12 cellular contexts compared by ENCODE assay signal in genomic region chr18:21053127-21053526, GRCh38. TPM values are rescaled to one million over a fixed set of nuclear protein-coding genes. Genes with fewer than 3 reads are reported as not detected.
A peak's percentile ranks its signal among the peaks of the same experiment; 100 is the strongest.
DNase-seq lines count a peak whose midpoint lies in the region; ATAC-seq, FAIRE-seq and TF ChIP-seq lines count a peak whose summit lies in the region.
"Had no signal": no experiment of that assay in that cellular context is flagged by ENCODE, and none has a peak within 500 bp of the region (broad histone marks: within the 10 kb centered on the region; RNA-seq: fewer than 3 reads in every experiment).

No MANE protein-coding gene starts in this region.

- H3K4me2 ChIP-seq in keratinocyte (ENCODE audit: control insufficient read depth, extremely low read depth, insufficient read depth, low read depth, low read length), result no peak overlapping the region

- no peak overlapping the region for H2AFZ ChIP-seq in keratinocyte (ENCODE audit: control insufficient read depth, low read length)

- peaks cover 18% of the 10 kb centered on the region for H3K4me1 ChIP-seq in keratinocyte (ENCODE audit: control insufficient read depth, extremely low read depth, insufficient read depth, low read length)
- H3K4me1 ChIP-seq in subcutaneous abdominal adipose tissue (ENCODE audit: control insufficient read depth in 5 of 5, insufficient read depth in 5 of 5, low read length in 5 of 5), result peaks cover 0 to 43% (median 34%) of the 10 kb centered on the region in 5 donors

- no peaks in the 10 kb centered on the region for H3K36me3 ChIP-seq in keratinocyte (ENCODE audit: control insufficient read depth in 2 of 2, extremely low read depth in 1 of 2, insufficient read depth in 2 of 2, low read length in 2 of 2)
- no peaks in the 10 kb centered on the region for H3K36me3 ChIP-seq in subcutaneous abdominal adipose tissue (ENCODE audit: control insufficient read depth in 5 of 5, insufficient read depth in 5 of 5, low read length in 5 of 5)
- H3K36me3 ChIP-seq: cardiac muscle cell had no signal

- no peak for TF ChIP-seq CTCF in cardiac fibroblast (IDR thresholded peaks at IDR 0.05; ENCODE audit: low read depth, low read length)
- no peak for TF ChIP-seq CTCF in keratinocyte (optimal IDR thresholded peaks at IDR 0.05 in 1 of 3, IDR thresholded peaks at IDR 0.05 in 1 of 3, conservative IDR thresholded peaks at IDR 0.05 in 1 of 3; ENCODE audit: extremely low read depth in 1 of 3, insufficient read depth in 2 of 3, low read length in 3 of 3)

- peak; percentile 23 for DNase-seq in HPDE6-E6E7 (ENCODE audit: extremely low spot score)
- DNase-seq in cardiac fibroblast (ENCODE audit: low read depth in 2 of 2), result peak; percentile 78 to 95
- DNase-seq in keratinocyte (ENCODE audit: low read depth, low spot score), result peak; percentile 30
- DNase-seq in HT-29 (ENCODE audit: low spot score), result no peak
- DNase-seq in GM19238 (ENCODE audit: insufficient read length, low spot score), result no peak
- DNase-seq in T-helper 1 cell, result no peak
- DNase-seq: activated CD4-positive, alpha-beta T cell treated with anti-CD3 and anti-CD28 coated beads, Interleukin-2, amount 10 ng/mL, durations not matched to agents 24 days and 14 days; NCI-H1417 treated with DMSO at 0.1 percent for 48 hours had no signal

- dilution Hi-C loops in keratinocyte (cut with MboI; ENCODE audit: extremely low pct_ligation_motif_present, low sequenced_read_pairs), result no loop called here

- H3K9ac ChIP-seq in keratinocyte (ENCODE audit: control insufficient read depth, extremely low read depth, insufficient read depth, low read length) (no peak overlapping the region), subcutaneous abdominal adipose tissue (ENCODE audit: low read length in 5 of 5) (no peak overlapping the region)

- ATAC-seq in HG02840 (IDR thresholded peaks at IDR 0.05; ENCODE audit: low FRiP score, unreplicated experiment), result no peak

- no peaks in the 10 kb centered on the region for H3K9me1 ChIP-seq in keratinocyte (ENCODE audit: control insufficient read depth, extremely low read depth, insufficient read depth, low read length)

- H3K27ac ChIP-seq in keratinocyte (ENCODE audit: control insufficient read depth, insufficient read depth, low read length) (peak overlapping the region; percentile 45), subcutaneous abdominal adipose tissue (ENCODE audit: low read depth, low read length) (peak overlapping the region; percentile 43)
- H3K27ac ChIP-seq: cardiac muscle cell had no signal

- no peak for FAIRE-seq in keratinocyte (lab: Jason Lieb, UNC)
- FAIRE-seq: islet of Langerhans had no signal

- peaks cover 2% of the 10 kb centered on the region for H4K20me1 ChIP-seq in keratinocyte (ENCODE audit: control insufficient read depth, extremely low read depth, insufficient read depth, low read length)

- H3K27me3 ChIP-seq in keratinocyte (ENCODE audit: control insufficient read depth, extremely low read depth, insufficient read depth, low read length), result no peaks in the 10 kb centered on the region
- H3K27me3 ChIP-seq in subcutaneous abdominal adipose tissue (ENCODE audit: control insufficient read depth in 5 of 5, insufficient read depth in 4 of 5, low read length in 5 of 5), result no peaks in the 10 kb centered on the region
- H3K27me3 ChIP-seq: cardiac muscle cell had no signal

- H3K4me3 ChIP-seq in cardiac fibroblast (replicated peaks in 1 of 2; ENCODE audit: low read depth in 2 of 2, low read length in 2 of 2) (no peak overlapping the region), keratinocyte (ENCODE audit: control insufficient read depth in 2 of 3, extremely low read depth in 1 of 3, insufficient read depth in 2 of 3, low read depth in 1 of 3, low read length in 3 of 3) (no peak overlapping the region), subcutaneous abdominal adipose tissue (ENCODE audit: low read depth in 1 of 5, low read length in 5 of 5) (no peak overlapping the region)
- H3K4me3 ChIP-seq: cardiac muscle cell had no signal

- H3K9me3 ChIP-seq in keratinocyte (ENCODE audit: control insufficient read depth, low read depth, low read length) (no peaks in the 10 kb centered on the region), subcutaneous abdominal adipose tissue (ENCODE audit: control insufficient read depth in 5 of 5, low read length in 5 of 5) (no peaks in the 10 kb centered on the region)

- peaks cover 49% of the 10 kb centered on the region for H3K79me2 ChIP-seq in keratinocyte (ENCODE audit: control insufficient read depth, insufficient read depth, low read length)

RNA-seq across cellular contexts. Expression of gene ROCK1, which starts 58.5 kb away (rescaled TPM):
- polyA plus RNA-seq in keratinocyte, result 14.8 to 25.9 TPM (median 16.1 TPM) in 3 replicates
- polyA plus RNA-seq in keratinocyte (2011; ENCODE audit: low read depth), result 81.5 TPM
- 8.0 and 16.4 TPM in 2 replicates for polyA plus RNA-seq in keratinocyte (2011; cell fraction: cytosol; rRNA removed)
- polyA plus RNA-seq in keratinocyte (2011; cell fraction: nucleus; rRNA removed), result 24.6 and 47.6 TPM in 2 replicates
- polyA plus RNA-seq in keratinocyte (2012; ENCODE audit: low replicate concordance), result 19.9 and 28.3 TPM in 2 replicates
- 5.0 to 39.9 TPM (median 13.7 TPM) in 3 replicates for polyA minus RNA-seq in keratinocyte
- polyA minus RNA-seq in keratinocyte (2011; cell fraction: cytosol; rRNA and poly(A)+ RNA removed), result 12.7 TPM
- polyA minus RNA-seq in keratinocyte (2011; cell fraction: nucleus; rRNA and poly(A)+ RNA removed), result 28.6 and 81.4 TPM in 2 replicates
- 7.1 and 10.4 TPM in 2 replicates for total RNA-seq in HT-29 (2014; rRNA removed; shearing (Covaris generic))

Comparison
In these comparisons a context has a peak if more than half of its experiments do, and no peak if none do; other contexts are left out.
1. DNase-seq: peak in HPDE6-E6E7 (single experiment), cardiac fibroblast (2 of 2) and keratinocyte (single experiment); none in HT-29 (single experiment), GM19238 (single experiment) and T-helper 1 cell (0 of 5).